Comparison of ENCODE assay signal across 20 cellular contexts in the genomic region with DNA sequence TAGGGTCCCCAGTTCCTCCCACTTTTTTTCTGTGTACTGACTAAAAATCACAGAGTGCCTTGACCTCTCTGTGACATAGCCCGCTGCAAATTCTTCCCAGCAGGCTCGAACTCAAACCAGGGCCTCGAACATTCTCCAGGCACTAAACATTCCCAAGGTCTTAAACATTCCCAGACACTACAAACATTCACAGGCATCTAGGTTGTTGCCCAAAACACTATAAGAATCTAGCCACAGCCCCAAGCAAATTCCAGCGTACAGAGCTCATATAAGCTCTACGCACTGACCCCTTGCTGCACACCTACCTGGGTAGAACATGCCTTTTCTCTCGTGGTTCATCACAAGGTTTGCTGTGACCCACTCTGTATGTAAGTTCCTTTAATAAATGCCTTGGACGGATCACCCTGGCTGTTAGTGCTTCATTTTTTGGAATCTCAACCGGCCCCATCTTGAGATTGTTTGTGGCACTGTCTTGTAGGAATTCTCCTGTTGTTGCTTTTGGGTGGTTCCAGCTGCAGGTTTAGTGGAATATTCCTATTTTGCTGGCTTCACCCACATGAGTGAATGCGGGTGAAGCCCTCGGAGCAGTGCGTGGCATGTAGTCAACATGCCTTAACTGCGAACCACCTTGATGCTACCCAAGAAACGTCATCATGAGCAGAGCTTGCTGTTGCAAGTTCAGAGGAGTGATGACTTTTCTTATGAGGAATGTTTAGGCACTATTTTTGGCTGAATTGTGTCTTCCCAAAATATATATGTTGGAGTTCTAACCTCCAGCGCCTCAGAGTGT.
"Had no signal": no experiment of that assay in that cellular context is flagged by ENCODE, and none has a peak within 500 bp of the region (broad histone marks: within the 10 kb centered on the region; RNA-seq: fewer than 3 reads in every experiment).

No MANE protein-coding gene starts in this region.

- FAIRE-seq: RCC 7860 had no signal

- H3K9ac ChIP-seq: SK-N-SH had no signal

- H3K4me3 ChIP-seq: MG63 had no signal

- H3K27me3 ChIP-seq: MG63 had no signal

- H3K36me3 ChIP-seq: MG63 had no signal

- DNase-seq: Karpas-422, KG1, MG63, NCI-H1092, NCI-H1105 treated with DMSO at 0.1 percent for 48 hours, NCI-H1417 treated with DMSO at 0.1 percent for 48 hours, NCI-H146, NCI-H1694 treated with DMSO at 0.1 percent for 48 hours, NCI-H1930, NCI-H2081, NCI-H2107, NCI-H2227 treated with DMSO at 0.1 percent for 48 hours, NCI-H524, NCI-H526 treated with DMSO at 0.1 percent for 48 hours, NCI-H774, RPMI8226, SHP77, SK-N-SH, SW 1271 had no signal

- H3K9me3 ChIP-seq: MG63, SK-N-SH had no signal

- H3K4me2 ChIP-seq: SK-N-SH had no signal
